Comparison of ENCODE assay signal across 9 cellular contexts in genomic region chr17:49703557-49704277, GRCh38. TPM values are rescaled to one million over a fixed set of nuclear protein-coding genes. Genes with fewer than 3 reads are reported as not detected.
DNase-seq lines count a peak whose midpoint lies in the region; ATAC-seq, FAIRE-seq and TF ChIP-seq lines count a peak whose summit lies in the region.
"Had no signal": no experiment of that assay in that cellular context is flagged by ENCODE, and none has a peak within 500 bp of the region (broad histone marks: within the 10 kb centered on the region; RNA-seq: fewer than 3 reads in every experiment).

No MANE protein-coding gene starts in this region.

- no peak for FAIRE-seq in H54 (lab: Jason Lieb, UNC)
- FAIRE-seq: islet of Langerhans had no signal

- H3K4me1 ChIP-seq in tibial artery, result peaks cover 0 to 31% (median 18%) of the 10 kb centered on the region in 4 donors

- H3K27ac ChIP-seq in C4-2B (no peak overlapping the region), tibial artery (no peak overlapping the region)

- intact Hi-C loops in tibial artery (cut with DNase I; ENCODE audit: low total_unique reads), result loop anchor here (5.0 to 10.0 kb wide), 2 partner anchors 149 to 199 kb away; no protein-coding TSS in a partner anchor

- H3K4me3 ChIP-seq in fibroblast of villous mesenchyme (ENCODE audit: low read depth, low read length) (no peak overlapping the region), tibial artery (no peak overlapping the region)

- DNase-seq in H54 (ENCODE audit: insufficient read length, low spot score) (peak; percentile 45), SHP77 treated with DMSO at 0.1 percent for 48 hours (lab: John Stamatoyannopoulos, UW) (peak; percentile 15), fibroblast of villous mesenchyme (ENCODE audit: low read depth) (peak; percentile 46), tibial artery (no peak), NK-92 (lab: John Stamatoyannopoulos, UW; ENCODE audit: unreplicated experiment) (no peak)

- TF ChIP-seq POLR2A in H54 (IDR thresholded peaks at IDR 0.05; ENCODE audit: low read depth, low read length), result no peak

- no peaks in the 10 kb centered on the region for H3K27me3 ChIP-seq in tibial artery

- peaks cover 61 to 62% (median 62%) of the 10 kb centered on the region in 3 donors for H3K36me3 ChIP-seq in tibial artery

- no peaks in the 10 kb centered on the region for H3K9me3 ChIP-seq in tibial artery

- no peak for ATAC-seq in GM18861 (IDR thresholded peaks at IDR 0.05; ENCODE audit: unreplicated experiment)
- no peak for ATAC-seq in GM21360 (IDR thresholded peaks at IDR 0.05; ENCODE audit: unreplicated experiment)

- peak; percentile 58 for TF ChIP-seq CTCF in C4-2B (conservative IDR thresholded peaks at IDR 0.05)
- TF ChIP-seq CTCF in fibroblast of villous mesenchyme (IDR thresholded peaks at IDR 0.05; ENCODE audit: insufficient read depth, low read depth, low read length), result peak; percentile 57
- TF ChIP-seq CTCF in tibial artery (IDR thresholded peaks at IDR 0.05), result peak; percentile 43 to 61

RNA-seq across cellular contexts. Expression of gene SLC35B1, which starts 4.0 kb away (rescaled TPM):
- total RNA-seq in fibroblast of villous mesenchyme, result 56.4 and 61.3 TPM in 2 replicates

RNA-seq across cellular contexts. Expression of gene SPOP, which starts 25.8 kb away (rescaled TPM):
- 43.5 and 59.2 TPM in 2 replicates for total RNA-seq in fibroblast of villous mesenchyme

Comparison
In these comparisons a context has a peak if more than half of its experiments do, and no peak if none do; other contexts are left out.
1. DNase-seq: peak in H54 (single experiment), SHP77 treated with DMSO at 0.1 percent for 48 hours (single experiment) and fibroblast of villous mesenchyme (single experiment); none in tibial artery (0 of 2) and NK-92 (single experiment).
2. Peak in every context shown above with its lines, with median percentiles within 50 percentile points of each other: CTCF ChIP-seq.